8 cellular contexts compared by ENCODE assay signal in genomic region chr2:109218087-109218791, GRCh38.
DNase-seq lines count a peak whose midpoint lies in the region; ATAC-seq and TF ChIP-seq lines count a peak whose summit lies in the region.

No MANE protein-coding gene starts in this region.

- H3K9me3 ChIP-seq in PC-9 (ENCODE audit: insufficient read depth, low read depth), result no peaks in the 10 kb centered on the region

- no peak overlapping the region for H3K27ac Mint-ChIP-seq in stimulated activated naive CD8-positive, alpha-beta T cell treated with anti-CD3 and anti-CD28 coated beads, Interleukin-15, Interleukin-2, amounts not matched to agents 100 ng/mL and 50 ng/mL, for 24 hours

- H3K9me3 Mint-ChIP-seq in stimulated activated naive CD8-positive, alpha-beta T cell treated with anti-CD3 and anti-CD28 coated beads, Interleukin-15, Interleukin-2, amounts not matched to agents 100 ng/mL and 50 ng/mL, for 24 hours, result no peaks in the 10 kb centered on the region

- POLR2A ChIA-PET in PC-9 (lab: Charles Lee; ENCODE audit: unreplicated experiment), result no interaction called here

- H3F3A ChIP-seq in PC-9 (ENCODE audit: insufficient read depth, low read depth), result peaks cover 12% of the 10 kb centered on the region; the same call in 1 of the 2 replicates

- CTCF ChIA-PET in PC-9 (lab: Charles Lee), result no interaction called here

- H3K79me2 ChIP-seq in KMS-11 (ENCODE audit: insufficient read depth, low read depth), result no peaks in the 10 kb centered on the region
- H3K79me2 ChIP-seq in PC-9 (ENCODE audit: low read depth), result peaks cover 18% of the 10 kb centered on the region; the same call in 1 of the 2 replicates

- intact Hi-C loops in PC-9 (cut with micrococcal nuclease; ENCODE audit: unreplicated experiment), result no loop called here

- H3K4me1 ChIP-seq in KMS-11 (ENCODE audit: low read depth, poor library complexity, severe bottlenecking) (peaks cover 92% of the 10 kb centered on the region), PC-9 (replicated peaks; ENCODE audit: insufficient read depth) (peaks cover 34% of the 10 kb centered on the region)

- peaks cover 58% of the 10 kb centered on the region for H3K4me1 Mint-ChIP-seq in stimulated activated naive CD8-positive, alpha-beta T cell treated with anti-CD3 and anti-CD28 coated beads, Interleukin-15, Interleukin-2, amounts not matched to agents 100 ng/mL and 50 ng/mL, for 24 hours (ENCODE audit: low read depth)

- no peaks in the 10 kb centered on the region for H4K20me1 ChIP-seq in KMS-11 (ENCODE audit: insufficient read depth)
- no peaks in the 10 kb centered on the region for H4K20me1 ChIP-seq in PC-9 (ENCODE audit: insufficient read depth)

- no peaks in the 10 kb centered on the region for H3K9me2 ChIP-seq in PC-9 (ENCODE audit: insufficient read depth)

- peak overlapping the region; percentile 83 for H3K27ac ChIP-seq in KMS-11
- H3K27ac ChIP-seq in PC-9, result no peak overlapping the region

- no peak overlapping the region for H2AFZ ChIP-seq in KMS-11 (ENCODE audit: low read depth)
- no peak overlapping the region for H2AFZ ChIP-seq in PC-9

- H3K4me3 Mint-ChIP-seq in stimulated activated naive CD8-positive, alpha-beta T cell treated with anti-CD3 and anti-CD28 coated beads, Interleukin-15, Interleukin-2, amounts not matched to agents 100 ng/mL and 50 ng/mL, for 24 hours, result peak overlapping the region; percentile 69

- peak overlapping the region; percentile 94 for H3K4me2 ChIP-seq in KMS-11
- no peak overlapping the region for H3K4me2 ChIP-seq in PC-9

- BruUV-seq in PC-9 (replicated peaks; lab: Mats Ljungman, UMichigan), result no TSS peak

- peaks cover 29% of the 10 kb centered on the region for H3K27me3 Mint-ChIP-seq in stimulated activated naive CD8-positive, alpha-beta T cell treated with anti-CD3 and anti-CD28 coated beads, Interleukin-15, Interleukin-2, amounts not matched to agents 100 ng/mL and 50 ng/mL, for 24 hours

- no peaks in the 10 kb centered on the region for H3K36me3 Mint-ChIP-seq in stimulated activated naive CD8-positive, alpha-beta T cell treated with anti-CD3 and anti-CD28 coated beads, Interleukin-15, Interleukin-2, amounts not matched to agents 100 ng/mL and 50 ng/mL, for 24 hours (ENCODE audit: low read depth)

- H3K36me3 ChIP-seq in KMS-11 (ENCODE audit: insufficient read depth) (no peaks in the 10 kb centered on the region), PC-9 (ENCODE audit: low read depth) (no peaks in the 10 kb centered on the region)

- no peaks in the 10 kb centered on the region for H3K27me3 ChIP-seq in KMS-11 (ENCODE audit: insufficient read depth, low read depth)
- no peaks in the 10 kb centered on the region for H3K27me3 ChIP-seq in PC-9 (ENCODE audit: insufficient read depth, low read depth)

- no peak for TF ChIP-seq CTCF in KMS-11 (conservative IDR thresholded peaks at IDR 0.05; ENCODE audit: low read depth, low read length)
- TF ChIP-seq CTCF in PC-9 (conservative IDR thresholded peaks at IDR 0.05), result no peak

- H3K4me3 ChIP-seq in KMS-11 (IDR thresholded peaks at IDR 0.05; ENCODE audit: insufficient read depth, low read depth, low read length) (no peak overlapping the region), PC-9 (no peak overlapping the region)

- no peak for ATAC-seq in stimulated activated naive CD8-positive, alpha-beta T cell treated with anti-CD3 and anti-CD28 coated beads, Interleukin-15, Interleukin-2, amounts not matched to agents 100 U/mL and 50 U/mL, for 24 hours
- ATAC-seq in HG02973 (IDR thresholded peaks at IDR 0.05; ENCODE audit: unreplicated experiment) (no peak), HG03521 (IDR thresholded peaks at IDR 0.05; ENCODE audit: unreplicated experiment) (no peak)

- DNase-seq in stimulated activated naive CD8-positive, alpha-beta T cell treated with anti-CD3 and anti-CD28 coated beads, Interleukin-15, Interleukin-2, amounts not matched to agents 100 U/mL and 50 U/mL, for 24 hours, result no peak
- DNase-seq in foreskin melanocyte, result peak; percentile 82
- DNase-seq in PC-9, result no peak
- DNase-seq in COR-L47 (lab: John Stamatoyannopoulos, UW), result no peak

- peak overlapping the region; percentile 27; the same call in 1 of the 2 replicates for H3K9ac ChIP-seq in KMS-11
